1 cellular context compared by ENCODE assay signal in genomic region chr17:48892940-48893645, GRCh38.
TF ChIP-seq lines count a peak whose summit lies in the region.

No MANE protein-coding gene starts in this region.

TF ChIP-seq in K562, 482 proteins besides CTCF, POLR2A, EP300 and RAD21 (continued from another document and continues in another):
- TF ChIP-seq ZNF785 (CRISPR knock-in tag; IDR thresholded peaks at IDR 0.05) (no peak), ZNF764 (CRISPR knock-in tag; IDR thresholded peaks at IDR 0.05; ENCODE audit: low read depth) (no peak), BCL6 (CRISPR knock-in tag; IDR thresholded peaks at IDR 0.05) (no peak), ZFP1 (CRISPR knock-in tag; IDR thresholded peaks at IDR 0.05) (no peak), TBL1XR1 (IDR thresholded peaks at IDR 0.05; ENCODE audit: low read length in 2 of 2) (no peak), DIDO1 (tag; IDR thresholded peaks at IDR 0.05; ENCODE audit: low read depth) (no peak), GATA2 (CRISPR knock-in tag; IDR thresholded peaks at IDR 0.05) (peak; percentile 42; the same call in 1 of the 2 replicates), ZFPM2 (CRISPR knock-in tag; IDR thresholded peaks at IDR 0.05) (no peak), ARID1B (IDR thresholded peaks at IDR 0.05) (peak; percentile 55), FOXK2 (conservative IDR thresholded peaks at IDR 0.05 in 1 of 2, IDR thresholded peaks at IDR 0.05 in 1 of 2; ENCODE audit: low read depth in 2 of 2) (no peak), RERE (CRISPR knock-in tag; IDR thresholded peaks at IDR 0.05; ENCODE audit: borderline replicate concordance) (no peak), RNF2 (IDR thresholded peaks at IDR 0.05) (no peak), MYNN (IDR thresholded peaks at IDR 0.05) (peak; percentile 12; the same call in 1 of the 2 replicates), MYNN (CRISPR knock-in tag; IDR thresholded peaks at IDR 0.05) (no peak), ZFX (CRISPR knock-in tag; IDR thresholded peaks at IDR 0.05) (no peak), ZNF140 (CRISPR knock-in tag; IDR thresholded peaks at IDR 0.05) (no peak), MTA3 (IDR thresholded peaks at IDR 0.05; ENCODE audit: borderline replicate concordance) (no peak; the same call in 1 of the 2 replicates), ZNF57 (CRISPR knock-in tag; IDR thresholded peaks at IDR 0.05) (no peak), HNRNPLL (IDR thresholded peaks at IDR 0.05; ENCODE audit: low read depth, low read length, poor library complexity, severe bottlenecking) (no peak), MLLT1 (IDR thresholded peaks at IDR 0.05) (no peak), ZNF347 (CRISPR knock-in tag; IDR thresholded peaks at IDR 0.05; ENCODE audit: low read depth) (no peak), ZHX1 (conservative IDR thresholded peaks at IDR 0.05; ENCODE audit: low read length) (no peak), HDGF (IDR thresholded peaks at IDR 0.05) (no peak), SRSF1 (IDR thresholded peaks at IDR 0.05; ENCODE audit: low read depth, low read length) (no peak), ZBTB1 (CRISPR knock-in tag; IDR thresholded peaks at IDR 0.05; ENCODE audit: borderline replicate concordance, low read depth) (no peak), POLR2AphosphoS2 (IDR thresholded peaks at IDR 0.05; ENCODE audit: low read length) (no peak), FOS (IDR thresholded peaks at IDR 0.05; ENCODE audit: extremely low read depth, insufficient read length) (no peak), BRF1 (IDR thresholded peaks at IDR 0.05; ENCODE audit: borderline replicate concordance, extremely low read depth, insufficient read length) (no peak), ARID4B (CRISPR knock-in tag; IDR thresholded peaks at IDR 0.05) (peak; percentile 79; the same call in 1 of the 2 replicates), BRCA1 (IDR thresholded peaks at IDR 0.05) (no peak), BRCA1 (CRISPR knock-in tag; IDR thresholded peaks at IDR 0.05) (no peak), GTF2B (IDR thresholded peaks at IDR 0.05; ENCODE audit: extremely low read depth, insufficient read length) (no peak), HEY1 (CRISPR knock-in tag; IDR thresholded peaks at IDR 0.05; ENCODE audit: borderline replicate concordance) (no peak), TFE3 (CRISPR knock-in tag; IDR thresholded peaks at IDR 0.05) (no peak), NRF1 (conservative IDR thresholded peaks at IDR 0.05 in 1 of 2, IDR thresholded peaks at IDR 0.05 in 1 of 2) (no peak), ZNF79 (CRISPR knock-in tag; IDR thresholded peaks at IDR 0.05; ENCODE audit: low read depth) (no peak), GABPB1 (CRISPR knock-in tag; IDR thresholded peaks at IDR 0.05) (no peak), HDAC2 (IDR thresholded peaks at IDR 0.05) (0 out of 2 replicates have a peak, but pooled peaks have one; percentile 2), CTCFL (IDR thresholded peaks at IDR 0.05; ENCODE audit: borderline replicate concordance, insufficient read depth, low read depth, low read length, poor library complexity, severe bottlenecking) (no peak), MXD1 (CRISPR knock-in tag; IDR thresholded peaks at IDR 0.05; ENCODE audit: borderline replicate concordance, poor library complexity, severe bottlenecking) (no peak), CCAR2 (IDR thresholded peaks at IDR 0.05; ENCODE audit: low read depth, low read length) (no peak), YY1 (IDR thresholded peaks at IDR 0.05; ENCODE audit: borderline replicate concordance in 1 of 3, control insufficient read depth in 1 of 3, extremely low read depth in 1 of 3, insufficient read depth in 3 of 3, insufficient read length in 1 of 3, insufficient replicate concordance in 2 of 3, low read depth in 1 of 3, low read length in 2 of 3) (peak in 1 of 3 experiments; percentile 25), ZBTB34 (CRISPR knock-in tag; IDR thresholded peaks at IDR 0.05) (no peak)
